Comparison of ENCODE assay signal across 8 cellular contexts in genomic region chr9:93827545-93828330, GRCh38.
DNase-seq lines count a peak whose midpoint lies in the region; ATAC-seq and TF ChIP-seq lines count a peak whose summit lies in the region.

No MANE protein-coding gene starts in this region.

- H3K36me3 ChIP-seq in A673 (ENCODE audit: insufficient read depth, low read length, poor library complexity, severe bottlenecking) (no peaks in the 10 kb centered on the region), heart left ventricle (no peaks in the 10 kb centered on the region)

- no peaks in the 10 kb centered on the region for H3K27me3 ChIP-seq in A673 (replicated peaks; ENCODE audit: insufficient read depth, low read depth, low read length, poor library complexity)
- peaks cover 0 to 48% (median 16%) of the 10 kb centered on the region in 9 donors for H3K27me3 ChIP-seq in heart left ventricle

- ATAC-seq in heart left ventricle, result peak; percentile 42 to 96 (median 91)
- ATAC-seq in HG02852 (IDR thresholded peaks at IDR 0.05; ENCODE audit: unreplicated experiment), result no peak
- ATAC-seq in GM19395 (IDR thresholded peaks at IDR 0.05; ENCODE audit: unreplicated experiment), result no peak

- CTCF ChIA-PET in A673 (lab: Charles Lee), result interaction anchor here (0.6 kb wide), 2 partner anchors 135 to 386 kb away, joined by 3 read pairs; no protein-coding TSS in a partner anchor

- peak; percentile 37 for DNase-seq in A673 (ENCODE audit: low spot score)
- peak; percentile 80 for DNase-seq in GM13976 (ENCODE audit: low spot score)
- peak; percentile 52 for DNase-seq in NCI-H460 (ENCODE audit: extremely low read depth, low read depth)
- DNase-seq in activated naive CD4-positive, alpha-beta T cell treated with anti-CD3 and anti-CD28 coated beads, Interleukin-2, amount 50 U/mL, for 16 hours, result peak; percentile 38
- peak in 4 of 5 donors; percentile 42 to 70 (median 56) for DNase-seq in heart left ventricle
- DNase-seq in posterior cingulate gyrus, result peak in 9 of 10 donors; percentile 30 to 94 (median 60)

- H3K4me1 ChIP-seq in A673 (ENCODE audit: insufficient read depth, low read length, poor library complexity, severe bottlenecking) (no peaks in the 10 kb centered on the region), heart left ventricle (peaks cover 0 to 8% (median 4%) of the 10 kb centered on the region in 12 donors)

- H3K9me3 ChIP-seq in A673 (ENCODE audit: low read depth, low read length, poor library complexity, severe bottlenecking) (no peaks in the 10 kb centered on the region), heart left ventricle (peaks cover 0 to 9% (median under 1%) of the 10 kb centered on the region in 12 donors)

- H3K4me3 ChIP-seq in A673 (ENCODE audit: low read depth, low read length, poor library complexity, severe bottlenecking) (no peak overlapping the region), heart left ventricle (peak overlapping the region in 10 of 12 donors; percentile 24 to 53 (median 44))

- no peak for TF ChIP-seq POLR2A in heart left ventricle (IDR thresholded peaks at IDR 0.05)

- H3K27ac ChIP-seq in A673 (ENCODE audit: low read depth, low read length, poor library complexity, severe bottlenecking), result no peak overlapping the region
- H3K27ac ChIP-seq in heart left ventricle, result no peak overlapping the region

- intact Hi-C loops in A673 (cut with micrococcal nuclease; ENCODE audit: unreplicated experiment) (no loop called here), heart left ventricle (cut with DNase I) (loop anchor here in 5 of 10 donors (5.0 to 10.0 kb wide), 2 partner anchors 135 to 137 kb away; no protein-coding TSS in a partner anchor), posterior cingulate gyrus (cut with DNase I) (no loop called here)

- POLR2A ChIA-PET in A673 (lab: Charles Lee; ENCODE audit: low non-redundant PET), result no interaction called here

- in situ Hi-C loops in GM13976 (cut with MboI; ENCODE audit: low sequenced_read_pairs, unreplicated experiment), result no loop called here

- TF ChIP-seq CTCF in A673 (conservative IDR thresholded peaks at IDR 0.05; ENCODE audit: low read depth, low read length) (peak; percentile 68), GM13976 (IDR thresholded peaks at IDR 0.05; ENCODE audit: borderline replicate concordance, control extremely low read depth, extremely low read depth, insufficient read depth, missing control alignments) (peak; percentile 44), heart left ventricle (IDR thresholded peaks at IDR 0.05) (peak; percentile 70 to 90 (median 82))

- no TSS peak for BruUV-seq in A673 (replicated peaks; lab: Mats Ljungman, UMichigan)

- 15 to 34% (median 19%) methylated on average over 23 to 43 of the region's 43 CpGs for WGBS in heart left ventricle, 4 donors

Comparison
In these comparisons a context has a peak if more than half of its experiments do, and no peak if none do; other contexts are left out.
1. ATAC-seq: peak in heart left ventricle (4 of 4); none in HG02852 (single experiment) and GM19395 (single experiment).
2. Peak in every context shown above with its lines, with median percentiles within 50 percentile points of each other: DNase-seq and CTCF ChIP-seq.